Comparison of ENCODE assay signal across 1 cellular context in the genomic region with DNA sequence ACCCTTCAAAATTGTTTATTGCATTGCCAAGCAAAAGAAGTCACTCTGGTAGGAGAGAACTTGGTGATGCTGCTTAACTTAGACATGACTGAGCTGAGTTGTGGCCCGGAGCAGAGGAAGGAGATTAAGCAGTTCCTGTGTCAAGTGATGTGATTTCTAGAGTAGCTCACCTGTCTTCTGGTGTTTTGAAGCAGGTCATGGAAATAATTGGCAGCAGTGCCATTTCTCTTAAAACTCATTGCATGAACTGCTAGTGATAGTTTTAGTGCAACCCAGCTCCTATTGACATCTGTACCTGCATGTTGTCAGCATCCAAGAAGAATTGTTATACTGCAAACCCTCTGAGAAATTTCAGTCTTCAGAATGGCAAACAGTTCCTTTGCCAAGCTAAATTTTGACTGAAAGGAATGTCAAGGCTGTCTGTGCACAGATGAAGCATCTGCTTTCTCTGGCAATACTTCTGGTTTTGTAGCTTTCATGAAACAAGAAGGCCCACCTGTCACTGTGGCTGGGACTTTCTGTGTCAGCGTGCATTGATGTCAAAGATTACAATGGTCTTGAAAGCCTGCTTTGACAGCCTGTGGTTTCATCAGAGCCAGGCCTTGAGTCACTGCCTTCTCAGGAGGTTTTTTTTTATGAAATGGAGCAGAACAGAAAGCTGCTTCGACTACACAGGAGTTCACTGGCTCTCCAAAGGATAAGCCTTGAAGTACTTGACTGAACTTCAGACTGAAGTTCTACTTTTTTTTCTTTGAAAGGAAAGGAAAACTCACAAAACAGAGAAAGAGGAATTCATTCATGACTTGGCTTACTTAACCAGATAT.
TF ChIP-seq lines count a peak whose summit lies in the region.

No MANE protein-coding gene starts in this region.

TF ChIP-seq in GM12878, 131 proteins besides CTCF, POLR2A, EP300 and RAD21 (continued from another document and continues in another):
- TF ChIP-seq, protein P1, sequence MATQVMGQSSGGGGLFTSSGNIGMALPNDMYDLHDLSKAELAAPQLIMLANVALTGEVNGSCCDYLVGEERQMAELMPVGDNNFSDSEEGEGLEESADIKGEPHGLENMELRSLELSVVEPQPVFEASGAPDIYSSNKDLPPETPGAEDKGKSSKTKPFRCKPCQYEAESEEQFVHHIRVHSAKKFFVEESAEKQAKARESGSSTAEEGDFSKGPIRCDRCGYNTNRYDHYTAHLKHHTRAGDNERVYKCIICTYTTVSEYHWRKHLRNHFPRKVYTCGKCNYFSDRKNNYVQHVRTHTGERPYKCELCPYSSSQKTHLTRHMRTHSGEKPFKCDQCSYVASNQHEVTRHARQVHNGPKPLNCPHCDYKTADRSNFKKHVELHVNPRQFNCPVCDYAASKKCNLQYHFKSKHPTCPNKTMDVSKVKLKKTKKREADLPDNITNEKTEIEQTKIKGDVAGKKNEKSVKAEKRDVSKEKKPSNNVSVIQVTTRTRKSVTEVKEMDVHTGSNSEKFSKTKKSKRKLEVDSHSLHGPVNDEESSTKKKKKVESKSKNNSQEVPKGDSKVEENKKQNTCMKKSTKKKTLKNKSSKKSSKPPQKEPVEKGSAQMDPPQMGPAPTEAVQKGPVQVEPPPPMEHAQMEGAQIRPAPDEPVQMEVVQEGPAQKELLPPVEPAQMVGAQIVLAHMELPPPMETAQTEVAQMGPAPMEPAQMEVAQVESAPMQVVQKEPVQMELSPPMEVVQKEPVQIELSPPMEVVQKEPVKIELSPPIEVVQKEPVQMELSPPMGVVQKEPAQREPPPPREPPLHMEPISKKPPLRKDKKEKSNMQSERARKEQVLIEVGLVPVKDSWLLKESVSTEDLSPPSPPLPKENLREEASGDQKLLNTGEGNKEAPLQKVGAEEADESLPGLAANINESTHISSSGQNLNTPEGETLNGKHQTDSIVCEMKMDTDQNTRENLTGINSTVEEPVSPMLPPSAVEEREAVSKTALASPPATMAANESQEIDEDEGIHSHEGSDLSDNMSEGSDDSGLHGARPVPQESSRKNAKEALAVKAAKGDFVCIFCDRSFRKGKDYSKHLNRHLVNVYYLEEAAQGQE (IDR thresholded peaks at IDR 0.05; ENCODE audit: low read depth, low read length): no peak
- TF ChIP-seq JUND (IDR thresholded peaks at IDR 0.05; ENCODE audit: low read depth, low read length) (peak; percentile 75; the same call in 1 of the 2 replicates), SREBF2 (IDR thresholded peaks at IDR 0.05; ENCODE audit: low read length) (no peak), DPF2 (IDR thresholded peaks at IDR 0.05) (peak; percentile 96), ZNF274 (IDR thresholded peaks at IDR 0.05; ENCODE audit: insufficient read depth, insufficient read length) (no peak), TAF1 (IDR thresholded peaks at IDR 0.05; ENCODE audit: borderline replicate concordance, low read depth, low read length) (no peak), CBX5 (IDR thresholded peaks at IDR 0.05; ENCODE audit: low read depth) (peak; percentile 83; the same call in 1 of the 2 replicates), SMARCA5 (IDR thresholded peaks at IDR 0.05) (peak; percentile 56; the same call in 1 of the 2 replicates), BACH1 (IDR thresholded peaks at IDR 0.05; ENCODE audit: borderline replicate concordance) (peak; percentile 86; the same call in 1 of the 2 replicates), EZH2 (IDR thresholded peaks at IDR 0.05; ENCODE audit: borderline replicate concordance, control insufficient read depth, low read depth, low read length) (no peak), HDAC6 (IDR thresholded peaks at IDR 0.05; ENCODE audit: unreplicated experiment) (no peak), ZBED1 (IDR thresholded peaks at IDR 0.05; ENCODE audit: borderline replicate concordance) (peak; percentile 87), SMAD5 (IDR thresholded peaks at IDR 0.05; ENCODE audit: low read depth) (no peak), RFX5 (IDR thresholded peaks at IDR 0.05; ENCODE audit: low read depth, low read length) (no peak), STAT3 (IDR thresholded peaks at IDR 0.05; ENCODE audit: low read depth, low read length) (peak; percentile 98), SMC3 (IDR thresholded peaks at IDR 0.05; ENCODE audit: borderline replicate concordance, low read length) (peak; percentile 27; the same call in 1 of the 2 replicates), SIX5 (IDR thresholded peaks at IDR 0.05; ENCODE audit: low read depth, low read length, severe bottlenecking) (no peak), RCOR1 (conservative IDR thresholded peaks at IDR 0.05; ENCODE audit: low read depth, low read length) (0 out of 2 replicates have a peak, but pooled peaks have one; percentile 91), CHD1 (IDR thresholded peaks at IDR 0.05; ENCODE audit: low read depth, low read length) (no peak), ZNF622 (IDR thresholded peaks at IDR 0.05) (no peak), BCL11A (IDR thresholded peaks at IDR 0.05; ENCODE audit: low read depth, low read length) (peak; percentile 90; the same call in 1 of the 2 replicates), HDGF (IDR thresholded peaks at IDR 0.05) (no peak), MYB (IDR thresholded peaks at IDR 0.05; ENCODE audit: borderline replicate concordance, low read depth, low read length) (peak; percentile 82; the same call in 1 of the 2 replicates), ETV6 (conservative IDR thresholded peaks at IDR 0.05 in 1 of 2, IDR thresholded peaks at IDR 0.05 in 1 of 2; ENCODE audit: borderline replicate concordance in 1 of 2, low read depth in 1 of 2) (peak in 1 of 2 experiments; percentile 78; a peak in 2 of 4 replicates), TBL1XR1 (IDR thresholded peaks at IDR 0.05; ENCODE audit: low read depth, low read length) (peak; percentile 79), ESRRA (IDR thresholded peaks at IDR 0.05; ENCODE audit: low read length) (0 out of 2 replicates have a peak, but pooled peaks have one; percentile 27), RAD51 (IDR thresholded peaks at IDR 0.05) (no peak), NR2C1 (IDR thresholded peaks at IDR 0.05) (peak; percentile 88), SREBF1 (IDR thresholded peaks at IDR 0.05; ENCODE audit: low read length) (no peak), MEF2A (IDR thresholded peaks at IDR 0.05; ENCODE audit: insufficient read depth, low read depth, low read length) (peak; percentile 39; the same call in 1 of the 2 replicates)
- TF ChIP-seq, protein P2, sequence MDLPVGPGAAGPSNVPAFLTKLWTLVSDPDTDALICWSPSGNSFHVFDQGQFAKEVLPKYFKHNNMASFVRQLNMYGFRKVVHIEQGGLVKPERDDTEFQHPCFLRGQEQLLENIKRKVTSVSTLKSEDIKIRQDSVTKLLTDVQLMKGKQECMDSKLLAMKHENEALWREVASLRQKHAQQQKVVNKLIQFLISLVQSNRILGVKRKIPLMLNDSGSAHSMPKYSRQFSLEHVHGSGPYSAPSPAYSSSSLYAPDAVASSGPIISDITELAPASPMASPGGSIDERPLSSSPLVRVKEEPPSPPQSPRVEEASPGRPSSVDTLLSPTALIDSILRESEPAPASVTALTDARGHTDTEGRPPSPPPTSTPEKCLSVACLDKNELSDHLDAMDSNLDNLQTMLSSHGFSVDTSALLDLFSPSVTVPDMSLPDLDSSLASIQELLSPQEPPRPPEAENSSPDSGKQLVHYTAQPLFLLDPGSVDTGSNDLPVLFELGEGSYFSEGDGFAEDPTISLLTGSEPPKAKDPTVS (IDR thresholded peaks at IDR 0.05; ENCODE audit: low read depth, low read length): no peak
- TF ChIP-seq, protein P3, sequence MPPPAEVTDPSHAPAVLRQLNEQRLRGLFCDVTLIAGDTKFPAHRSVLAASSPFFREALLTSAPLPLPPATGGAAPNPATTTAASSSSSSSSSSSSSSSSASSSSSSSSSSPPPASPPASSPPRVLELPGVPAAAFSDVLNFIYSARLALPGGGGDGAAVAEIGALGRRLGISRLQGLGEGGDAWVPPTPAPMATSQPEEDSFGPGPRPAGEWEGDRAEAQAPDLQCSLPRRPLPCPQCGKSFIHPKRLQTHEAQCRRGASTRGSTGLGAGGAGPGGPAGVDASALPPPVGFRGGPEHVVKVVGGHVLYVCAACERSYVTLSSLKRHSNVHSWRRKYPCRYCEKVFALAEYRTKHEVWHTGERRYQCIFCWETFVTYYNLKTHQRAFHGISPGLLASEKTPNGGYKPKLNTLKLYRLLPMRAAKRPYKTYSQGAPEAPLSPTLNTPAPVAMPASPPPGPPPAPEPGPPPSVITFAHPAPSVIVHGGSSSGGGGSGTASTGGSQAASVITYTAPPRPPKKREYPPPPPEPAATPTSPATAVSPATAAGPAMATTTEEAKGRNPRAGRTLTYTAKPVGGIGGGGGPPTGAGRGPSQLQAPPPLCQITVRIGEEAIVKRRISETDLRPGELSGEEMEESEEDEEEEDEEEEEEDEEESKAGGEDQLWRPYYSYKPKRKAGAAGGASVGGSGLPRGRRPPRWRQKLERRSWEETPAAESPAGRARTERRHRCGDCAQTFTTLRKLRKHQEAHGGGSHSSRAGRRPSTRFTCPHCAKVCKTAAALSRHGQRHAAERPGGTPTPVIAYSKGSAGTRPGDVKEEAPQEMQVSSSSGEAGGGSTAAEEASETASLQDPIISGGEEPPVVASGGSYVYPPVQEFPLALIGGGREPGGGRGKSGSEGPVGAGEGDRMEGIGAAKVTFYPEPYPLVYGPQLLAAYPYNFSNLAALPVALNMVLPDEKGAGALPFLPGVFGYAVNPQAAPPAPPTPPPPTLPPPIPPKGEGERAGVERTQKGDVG (CRISPR knock-in tag; IDR thresholded peaks at IDR 0.05): no peak
- TF ChIP-seq, protein P4, sequence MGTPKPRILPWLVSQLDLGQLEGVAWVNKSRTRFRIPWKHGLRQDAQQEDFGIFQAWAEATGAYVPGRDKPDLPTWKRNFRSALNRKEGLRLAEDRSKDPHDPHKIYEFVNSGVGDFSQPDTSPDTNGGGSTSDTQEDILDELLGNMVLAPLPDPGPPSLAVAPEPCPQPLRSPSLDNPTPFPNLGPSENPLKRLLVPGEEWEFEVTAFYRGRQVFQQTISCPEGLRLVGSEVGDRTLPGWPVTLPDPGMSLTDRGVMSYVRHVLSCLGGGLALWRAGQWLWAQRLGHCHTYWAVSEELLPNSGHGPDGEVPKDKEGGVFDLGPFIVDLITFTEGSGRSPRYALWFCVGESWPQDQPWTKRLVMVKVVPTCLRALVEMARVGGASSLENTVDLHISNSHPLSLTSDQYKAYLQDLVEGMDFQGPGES (IDR thresholded peaks at IDR 0.05): no peak
- TF ChIP-seq, protein P5, sequence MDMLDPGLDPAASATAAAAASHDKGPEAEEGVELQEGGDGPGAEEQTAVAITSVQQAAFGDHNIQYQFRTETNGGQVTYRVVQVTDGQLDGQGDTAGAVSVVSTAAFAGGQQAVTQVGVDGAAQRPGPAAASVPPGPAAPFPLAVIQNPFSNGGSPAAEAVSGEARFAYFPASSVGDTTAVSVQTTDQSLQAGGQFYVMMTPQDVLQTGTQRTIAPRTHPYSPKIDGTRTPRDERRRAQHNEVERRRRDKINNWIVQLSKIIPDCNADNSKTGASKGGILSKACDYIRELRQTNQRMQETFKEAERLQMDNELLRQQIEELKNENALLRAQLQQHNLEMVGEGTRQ (IDR thresholded peaks at IDR 0.05; ENCODE audit: borderline replicate concordance, low read depth, low read length): no peak
- TF ChIP-seq, protein P6, sequence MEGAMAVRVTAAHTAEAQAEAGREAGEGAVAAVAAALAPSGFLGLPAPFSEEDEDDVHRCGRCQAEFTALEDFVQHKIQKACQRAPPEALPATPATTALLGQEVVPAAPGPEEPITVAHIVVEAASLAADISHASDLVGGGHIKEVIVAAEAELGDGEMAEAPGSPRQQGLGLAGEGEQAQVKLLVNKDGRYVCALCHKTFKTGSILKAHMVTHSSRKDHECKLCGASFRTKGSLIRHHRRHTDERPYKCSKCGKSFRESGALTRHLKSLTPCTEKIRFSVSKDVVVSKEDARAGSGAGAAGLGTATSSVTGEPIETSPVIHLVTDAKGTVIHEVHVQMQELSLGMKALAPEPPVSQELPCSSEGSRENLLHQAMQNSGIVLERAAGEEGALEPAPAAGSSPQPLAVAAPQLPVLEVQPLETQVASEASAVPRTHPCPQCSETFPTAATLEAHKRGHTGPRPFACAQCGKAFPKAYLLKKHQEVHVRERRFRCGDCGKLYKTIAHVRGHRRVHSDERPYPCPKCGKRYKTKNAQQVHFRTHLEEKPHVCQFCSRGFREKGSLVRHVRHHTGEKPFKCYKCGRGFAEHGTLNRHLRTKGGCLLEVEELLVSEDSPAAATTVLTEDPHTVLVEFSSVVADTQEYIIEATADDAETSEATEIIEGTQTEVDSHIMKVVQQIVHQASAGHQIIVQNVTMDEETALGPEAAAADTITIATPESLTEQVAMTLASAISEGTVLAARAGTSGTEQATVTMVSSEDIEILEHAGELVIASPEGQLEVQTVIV (IDR thresholded peaks at IDR 0.05; ENCODE audit: borderline replicate concordance, partially characterized antibody): no peak
- TF ChIP-seq, protein P7, sequence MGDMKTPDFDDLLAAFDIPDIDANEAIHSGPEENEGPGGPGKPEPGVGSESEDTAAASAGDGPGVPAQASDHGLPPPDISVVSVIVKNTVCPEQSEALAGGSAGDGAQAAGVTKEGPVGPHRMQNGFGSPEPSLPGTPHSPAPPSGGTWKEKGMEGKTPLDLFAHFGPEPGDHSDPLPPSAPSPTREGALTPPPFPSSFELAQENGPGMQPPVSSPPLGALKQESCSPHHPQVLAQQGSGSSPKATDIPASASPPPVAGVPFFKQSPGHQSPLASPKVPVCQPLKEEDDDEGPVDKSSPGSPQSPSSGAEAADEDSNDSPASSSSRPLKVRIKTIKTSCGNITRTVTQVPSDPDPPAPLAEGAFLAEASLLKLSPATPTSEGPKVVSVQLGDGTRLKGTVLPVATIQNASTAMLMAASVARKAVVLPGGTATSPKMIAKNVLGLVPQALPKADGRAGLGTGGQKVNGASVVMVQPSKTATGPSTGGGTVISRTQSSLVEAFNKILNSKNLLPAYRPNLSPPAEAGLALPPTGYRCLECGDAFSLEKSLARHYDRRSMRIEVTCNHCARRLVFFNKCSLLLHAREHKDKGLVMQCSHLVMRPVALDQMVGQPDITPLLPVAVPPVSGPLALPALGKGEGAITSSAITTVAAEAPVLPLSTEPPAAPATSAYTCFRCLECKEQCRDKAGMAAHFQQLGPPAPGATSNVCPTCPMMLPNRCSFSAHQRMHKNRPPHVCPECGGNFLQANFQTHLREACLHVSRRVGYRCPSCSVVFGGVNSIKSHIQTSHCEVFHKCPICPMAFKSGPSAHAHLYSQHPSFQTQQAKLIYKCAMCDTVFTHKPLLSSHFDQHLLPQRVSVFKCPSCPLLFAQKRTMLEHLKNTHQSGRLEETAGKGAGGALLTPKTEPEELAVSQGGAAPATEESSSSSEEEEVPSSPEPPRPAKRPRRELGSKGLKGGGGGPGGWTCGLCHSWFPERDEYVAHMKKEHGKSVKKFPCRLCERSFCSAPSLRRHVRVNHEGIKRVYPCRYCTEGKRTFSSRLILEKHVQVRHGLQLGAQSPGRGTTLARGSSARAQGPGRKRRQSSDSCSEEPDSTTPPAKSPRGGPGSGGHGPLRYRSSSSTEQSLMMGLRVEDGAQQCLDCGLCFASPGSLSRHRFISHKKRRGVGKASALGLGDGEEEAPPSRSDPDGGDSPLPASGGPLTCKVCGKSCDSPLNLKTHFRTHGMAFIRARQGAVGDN (IDR thresholded peaks at IDR 0.05): peak; percentile 96
- TF ChIP-seq, protein P8, sequence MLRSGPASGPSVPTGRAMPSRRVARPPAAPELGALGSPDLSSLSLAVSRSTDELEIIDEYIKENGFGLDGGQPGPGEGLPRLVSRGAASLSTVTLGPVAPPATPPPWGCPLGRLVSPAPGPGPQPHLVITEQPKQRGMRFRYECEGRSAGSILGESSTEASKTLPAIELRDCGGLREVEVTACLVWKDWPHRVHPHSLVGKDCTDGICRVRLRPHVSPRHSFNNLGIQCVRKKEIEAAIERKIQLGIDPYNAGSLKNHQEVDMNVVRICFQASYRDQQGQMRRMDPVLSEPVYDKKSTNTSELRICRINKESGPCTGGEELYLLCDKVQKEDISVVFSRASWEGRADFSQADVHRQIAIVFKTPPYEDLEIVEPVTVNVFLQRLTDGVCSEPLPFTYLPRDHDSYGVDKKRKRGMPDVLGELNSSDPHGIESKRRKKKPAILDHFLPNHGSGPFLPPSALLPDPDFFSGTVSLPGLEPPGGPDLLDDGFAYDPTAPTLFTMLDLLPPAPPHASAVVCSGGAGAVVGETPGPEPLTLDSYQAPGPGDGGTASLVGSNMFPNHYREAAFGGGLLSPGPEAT (IDR thresholded peaks at IDR 0.05; ENCODE audit: low read depth): peak; percentile 100
